In genomic region chr12:3580071-3580749, GRCh38 we compare ENCODE assay signal across 21 cellular contexts.
"Had no signal": no experiment of that assay in that cellular context is flagged by ENCODE, and none has a peak within 500 bp of the region (broad histone marks: within the 10 kb centered on the region; RNA-seq: fewer than 3 reads in every experiment).

No MANE protein-coding gene starts in this region.

- DNase-seq: effector memory CD4-positive, alpha-beta T cell; esophagus squamous epithelium; foreskin fibroblast; immature natural killer cell; left cardiac atrium; left ventricle myocardium inferior; lower lobe of right lung; mesenchymal stem cell; midbrain; naive B cell; ovary; right cardiac atrium; small intestine; stimulated activated CD4-positive, alpha-beta T cell treated with anti-CD3 and anti-CD28 coated beads, Interleukin-12 subunit alpha, Interleukin-12 subunit beta, amount 100 ng/mL, for 4 hours; stimulated activated CD4-positive, alpha-beta T cell treated with anti-CD3 and anti-CD28 coated beads, Interleukin-2, amount 100 ng/mL, for 48 hours; stimulated activated naive CD4-positive, alpha-beta T cell treated with Interleukin-2 at 50 U/mL for 16 hours; trophoblast cell had no signal

- FAIRE-seq: keratinocyte, small intestine had no signal

- H3K4me3 ChIP-seq: esophagus squamous epithelium, gastroesophageal sphincter, left ventricle myocardium inferior, lower lobe of right lung, ovary had no signal

- ATAC-seq: gastroesophageal sphincter, left cardiac atrium, lower lobe of right lung, right cardiac atrium had no signal

- H3K4me3 Mint-ChIP-seq: immature natural killer cell, naive B cell, nephron had no signal

- H3K36me3 Mint-ChIP-seq: immature natural killer cell, naive B cell had no signal

- H3K9me3 Mint-ChIP-seq: immature natural killer cell had no signal

- H3K27me3 ChIP-seq: ovary had no signal

- H3K4me1 ChIP-seq: esophagus squamous epithelium, gastroesophageal sphincter, left ventricle myocardium inferior, lower lobe of right lung had no signal

- H3K36me3 ChIP-seq: esophagus squamous epithelium, gastroesophageal sphincter, left ventricle myocardium inferior, lower lobe of right lung, ovary had no signal

- H3K4me1 Mint-ChIP-seq: immature natural killer cell, naive B cell, nephron had no signal

- H3K27ac ChIP-seq: esophagus squamous epithelium, gastroesophageal sphincter, left ventricle myocardium inferior, lower lobe of right lung, ovary had no signal

- H3K9me3 ChIP-seq: esophagus squamous epithelium, lower lobe of right lung, ovary had no signal

- H3K27ac Mint-ChIP-seq: immature natural killer cell, nephron, progenitor cell of endocrine pancreas had no signal
